Comparison of ENCODE assay signal across 26 cellular contexts in the genomic region with DNA sequence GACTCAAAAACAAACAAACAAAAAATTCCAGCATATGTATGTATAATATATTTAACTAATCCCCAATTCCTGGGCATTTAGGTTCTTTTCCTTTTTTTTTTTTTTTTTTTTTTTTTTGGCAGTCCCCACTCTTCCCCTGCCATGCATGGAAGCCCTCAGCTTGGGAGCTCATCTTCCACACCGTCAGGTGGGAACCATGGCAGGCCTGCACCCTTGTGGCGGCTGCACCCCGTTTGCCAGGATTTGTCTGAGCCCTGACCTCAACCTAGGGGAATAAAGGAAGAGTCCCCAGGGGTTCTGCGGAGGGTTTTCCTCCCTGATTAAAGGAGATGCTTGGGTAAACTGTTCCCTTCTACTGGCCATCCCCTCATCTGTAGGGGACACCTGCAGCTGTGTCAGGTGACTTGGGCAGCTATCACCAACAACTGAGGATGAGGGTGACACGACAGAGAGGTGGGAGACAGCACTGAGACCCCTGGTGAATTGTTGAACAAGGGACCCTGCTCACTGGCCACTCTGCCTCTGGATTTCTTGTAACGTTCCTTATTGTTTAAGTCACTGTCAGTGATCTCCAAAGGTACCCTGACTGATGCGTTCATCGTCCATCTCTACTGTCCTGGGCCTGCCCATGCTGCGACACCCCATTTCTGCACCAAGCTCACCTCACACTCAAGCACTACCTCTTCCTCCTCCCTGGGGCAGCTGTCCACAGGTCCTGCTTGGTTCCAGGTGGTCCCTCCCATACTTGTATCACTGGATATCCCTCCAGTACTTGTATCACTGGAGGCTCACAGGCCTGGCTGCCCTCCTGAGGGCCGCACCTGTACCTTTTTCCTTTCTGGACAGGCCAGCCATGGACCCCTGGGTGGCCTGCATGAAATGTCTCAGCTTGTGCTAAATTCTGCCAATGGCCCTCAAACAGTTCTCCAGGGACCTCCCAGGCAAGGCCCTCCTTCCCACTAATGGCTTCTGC. TPM values are rescaled to one million over a fixed set of nuclear protein-coding genes. Genes with fewer than 3 reads are reported as not detected.
DNase-seq lines count a peak whose midpoint lies in the region; ATAC-seq, FAIRE-seq and TF ChIP-seq lines count a peak whose summit lies in the region.
"Had no signal": no experiment of that assay in that cellular context is flagged by ENCODE, and none has a peak within 500 bp of the region (broad histone marks: within the 10 kb centered on the region; RNA-seq: fewer than 3 reads in every experiment).

No MANE protein-coding gene starts in this region.

- DNase-seq in activated CD4-positive, alpha-beta T cell treated with anti-CD3 and anti-CD28 coated beads, Interleukin-2, amount 10 ng/mL, durations not matched to agents 7 days and 5 days = no peak
- DNase-seq in activated CD4-positive, alpha-beta T cell treated with anti-CD3 and anti-CD28 coated beads for 48 hours = no peak
- DNase-seq in CD8-positive, alpha-beta T cell = no peak
- DNase-seq in bronchial epithelial cell (ENCODE audit: low read depth) (no peak), osteoblast (ENCODE audit: insufficient read length, low spot score, missing footprints) (peak; percentile 37), G401 (ENCODE audit: low spot score) (no peak), GM12891 (ENCODE audit: insufficient read length, low spot score) (no peak), thyroid gland (no peak)
- DNase-seq: Caco-2; CD4-positive, CD25-positive, alpha-beta regulatory T cell; DMS 273 treated with DMSO at 0.1 percent for 48 hours; DND-41; HFFc6; MG63; NCI-H1417 treated with DMSO at 0.1 percent for 48 hours; NCI-H187; NCI-H446; NCI-H526; SJCRH30 had no signal

- CTCF ChIA-PET in activated CD4-positive, alpha-beta T cell treated with anti-CD3 and anti-CD28 coated beads, Interleukin-2, amount 10 ng/mL, durations not matched to agents 7 days and 5 days (lab: Charles Lee) = interaction anchor here (1.0 to 4.5 kb wide), 4 partner anchors 14 to 101 kb away, joined by 4 to 13 read pairs (median 5); a partner anchor contains a TSS
- CTCF ChIA-PET in CD8-positive, alpha-beta T cell (lab: Charles Lee) = interaction anchor here (0.9 to 1.9 kb wide), 5 partner anchors 8 to 105 kb away, joined by 3 to 5 read pairs (median 4); no protein-coding TSS in a partner anchor

- no peak overlapping the region for H3K4me3 ChIP-seq in CD8-positive, alpha-beta T cell (ENCODE audit: low read depth, low read length)
- no peak overlapping the region for H3K4me3 ChIP-seq in bronchial epithelial cell (ENCODE audit: low read depth, low read length)
- H3K4me3 ChIP-seq in osteoblast (ENCODE audit: insufficient read depth, low read length) = no peak overlapping the region
- H3K4me3 ChIP-seq in thyroid gland (replicated peaks in 1 of 3) = no peak overlapping the region
- H3K4me3 ChIP-seq: K562, MG63, Peyer's patch, SJCRH30 had no signal

- peaks cover 10% of the 10 kb centered on the region for H3K36me3 Mint-ChIP-seq in activated CD4-positive, alpha-beta T cell treated with anti-CD3 and anti-CD28 coated beads, Interleukin-2, amount 10 ng/mL, durations not matched to agents 7 days and 5 days (ENCODE audit: low read depth)
- H3K36me3 Mint-ChIP-seq in CD8-positive, alpha-beta T cell = no peaks in the 10 kb centered on the region

- H3K4me2 ChIP-seq in osteoblast (ENCODE audit: insufficient read depth, low read length) = no peak overlapping the region

- POLR2A ChIA-PET in activated CD4-positive, alpha-beta T cell treated with anti-CD3 and anti-CD28 coated beads, Interleukin-2, amount 10 ng/mL, durations not matched to agents 7 days and 5 days (lab: Charles Lee) = interaction anchor here (0.6 kb wide), 1 partner anchor 348 kb away, joined by 4 read pairs; no protein-coding TSS in a partner anchor
- POLR2A ChIA-PET in CD8-positive, alpha-beta T cell (lab: Charles Lee) = interaction anchor here (1.0 kb wide), 1 partner anchor 10 kb away, joined by 3 read pairs; no protein-coding TSS in a partner anchor

- H3K4me1 Mint-ChIP-seq in activated CD4-positive, alpha-beta T cell treated with anti-CD3 and anti-CD28 coated beads, Interleukin-2, amount 10 ng/mL, durations not matched to agents 7 days and 5 days = peaks cover 5% of the 10 kb centered on the region
- H3K4me1 Mint-ChIP-seq in CD8-positive, alpha-beta T cell (ENCODE audit: low read depth) = peaks cover 10% of the 10 kb centered on the region

- peak; percentile 88 for FAIRE-seq in bronchial epithelial cell (lab: Jason Lieb, UNC)
- FAIRE-seq in GM12891 (lab: Jason Lieb, UNC) = no peak
- FAIRE-seq: A204.1, H54, HepG2, K562 had no signal

- WGBS in thyroid gland, 2 donors = 91 to 96% methylated on average over 9 to 10 of the region's 10 CpGs

- TF ChIP-seq POLR2A in GM12891 (IDR thresholded peaks at IDR 0.05; ENCODE audit: low read depth, low read length) (no peak), thyroid gland (IDR thresholded peaks at IDR 0.05) (no peak)

- H3K79me2 ChIP-seq in osteoblast (ENCODE audit: insufficient read depth, low read length) = no peaks in the 10 kb centered on the region

- peaks cover 10% of the 10 kb centered on the region for H3K4me1 ChIP-seq in CD8-positive, alpha-beta T cell (ENCODE audit: insufficient read depth, low read length)
- H3K4me1 ChIP-seq in osteoblast (ENCODE audit: insufficient read depth, low read length) = no peaks in the 10 kb centered on the region
- H3K4me1 ChIP-seq in thyroid gland = peaks cover 4 to 10% of the 10 kb centered on the region in 2 donors
- H3K4me1 ChIP-seq: Caco-2, Peyer's patch, SJCRH30 had no signal

- no peak overlapping the region for H3K27ac ChIP-seq in CD8-positive, alpha-beta T cell (ENCODE audit: low read depth, low read length)
- H3K27ac ChIP-seq in osteoblast (ENCODE audit: low read depth, low read length) (no peak overlapping the region), thyroid gland (no peak overlapping the region)
- H3K27ac ChIP-seq: HL-60, Peyer's patch, SJCRH30 had no signal

- no peak overlapping the region for H3K4me3 Mint-ChIP-seq in activated CD4-positive, alpha-beta T cell treated with anti-CD3 and anti-CD28 coated beads, Interleukin-2, amount 10 ng/mL, durations not matched to agents 7 days and 5 days
- no peak overlapping the region for H3K4me3 Mint-ChIP-seq in CD8-positive, alpha-beta T cell
- H3K4me3 Mint-ChIP-seq: B cell; CD4-positive, CD25-positive, alpha-beta regulatory T cell; HFFc6 had no signal

- H3K27ac Mint-ChIP-seq in activated CD4-positive, alpha-beta T cell treated with anti-CD3 and anti-CD28 coated beads, Interleukin-2, amount 10 ng/mL, durations not matched to agents 7 days and 5 days = peak overlapping the region; percentile 83
- peak overlapping the region; percentile 25 for H3K27ac Mint-ChIP-seq in CD8-positive, alpha-beta T cell
- H3K27ac Mint-ChIP-seq: B cell, HFFc6 had no signal

- no peak overlapping the region for H2AFZ ChIP-seq in osteoblast (ENCODE audit: low read length)

- no peak for TF ChIP-seq CTCF in CD8-positive, alpha-beta T cell (IDR thresholded peaks at IDR 0.05)
- TF ChIP-seq CTCF in bronchial epithelial cell (IDR thresholded peaks at IDR 0.05; ENCODE audit: insufficient read depth, low read length, severe bottlenecking) (no peak), osteoblast (IDR thresholded peaks at IDR 0.05; ENCODE audit: extremely low read depth, low read depth, low read length) (no peak), thyroid gland (IDR thresholded peaks at IDR 0.05) (no peak)

- H3K9me3 Mint-ChIP-seq in activated CD4-positive, alpha-beta T cell treated with anti-CD3 and anti-CD28 coated beads, Interleukin-2, amount 10 ng/mL, durations not matched to agents 7 days and 5 days = no peaks in the 10 kb centered on the region
- H3K9me3 Mint-ChIP-seq in CD8-positive, alpha-beta T cell = no peaks in the 10 kb centered on the region
- H3K9me3 Mint-ChIP-seq: CD4-positive, CD25-positive, alpha-beta regulatory T cell; HFFc6 had no signal

- intact Hi-C loops in CD8-positive, alpha-beta T cell (cut with DNase I, micrococcal nuclease) = loop anchor here in 1 of 2 experiments (5.0 kb wide), 1 partner anchor 104 kb away; no protein-coding TSS in a partner anchor
- intact Hi-C loops in thyroid gland (cut with DNase I) = no loop called here

- H3K9me3 ChIP-seq in CD8-positive, alpha-beta T cell (ENCODE audit: low read length) = no peaks in the 10 kb centered on the region
- H3K9me3 ChIP-seq in osteoblast (ENCODE audit: low read depth, low read length) (no peaks in the 10 kb centered on the region), thyroid gland (no peaks in the 10 kb centered on the region)
- H3K9me3 ChIP-seq: Caco-2, MG63, Peyer's patch, SJCRH30 had no signal

- no peaks in the 10 kb centered on the region for H3K27me3 ChIP-seq in CD8-positive, alpha-beta T cell (ENCODE audit: insufficient read depth, low read length)
- no peaks in the 10 kb centered on the region for H3K27me3 ChIP-seq in bronchial epithelial cell (ENCODE audit: control insufficient read depth, insufficient read depth, low read length)
- no peaks in the 10 kb centered on the region for H3K27me3 ChIP-seq in osteoblast (ENCODE audit: insufficient read depth, low read length)
- H3K27me3 ChIP-seq in thyroid gland = no peaks in the 10 kb centered on the region
- H3K27me3 ChIP-seq: MG63, Peyer's patch, SJCRH30 had no signal

- ATAC-seq in CD8-positive, alpha-beta T cell = no peak
- ATAC-seq: K562 had no signal

- H4K20me1 ChIP-seq in osteoblast (ENCODE audit: insufficient read depth, low read length) = no peaks in the 10 kb centered on the region

- in situ Hi-C loops in G401 (cut with HindIII; ENCODE audit: low sequenced_read_pairs) = no loop called here

- no peaks in the 10 kb centered on the region for H3K27me3 Mint-ChIP-seq in activated CD4-positive, alpha-beta T cell treated with anti-CD3 and anti-CD28 coated beads, Interleukin-2, amount 10 ng/mL, durations not matched to agents 7 days and 5 days
- H3K27me3 Mint-ChIP-seq in CD8-positive, alpha-beta T cell (ENCODE audit: low read depth) = no peaks in the 10 kb centered on the region
- H3K27me3 Mint-ChIP-seq: B cell; CD4-positive, CD25-positive, alpha-beta regulatory T cell had no signal

- no peaks in the 10 kb centered on the region for H3K36me3 ChIP-seq in CD8-positive, alpha-beta T cell (ENCODE audit: insufficient read depth, low read length)
- no peaks in the 10 kb centered on the region for H3K36me3 ChIP-seq in bronchial epithelial cell (ENCODE audit: control insufficient read depth, insufficient read depth, low read length)
- H3K36me3 ChIP-seq in osteoblast (ENCODE audit: insufficient read depth, low read length) = no peaks in the 10 kb centered on the region
- no peaks in the 10 kb centered on the region for H3K36me3 ChIP-seq in thyroid gland
- H3K36me3 ChIP-seq: MG63, Peyer's patch, SJCRH30 had no signal

RNA-seq across cellular contexts. Expression of a gene that starts 14.5 kb away (rescaled TPM):
- 10 to 100 TPM; 20.8 to 21.3 TPM for total RNA-seq in activated CD4-positive, alpha-beta T cell treated with anti-CD3 and anti-CD28 coated beads, Interleukin-2, amount 10 ng/mL, durations not matched to agents 7 days and 5 days
- total RNA-seq in CD8-positive, alpha-beta T cell = 10 to 100 TPM; 21.3 to 23.5 TPM
- total RNA-seq in bronchial epithelial cell (20.8 and 21.5 TPM in 2 replicates), osteoblast (42.1 and 46.7 TPM in 2 replicates), thyroid gland (10 to 100 TPM; 35.9 to 47.9 (median 44.6) TPM)
- 24.2 and 26.1 TPM in 2 replicates for total RNA-seq in G401 (2014; rRNA removed; shearing (Covaris generic))
- 6.5 TPM for polyA plus RNA-seq in GM12891 (2012; ENCODE audit: low read depth, missing spikeins)

RNA-seq across cellular contexts. Expression of a gene that starts 44.0 kb away (rescaled TPM):
- 10 to 100 TPM; 44.3 to 46.8 TPM for total RNA-seq in activated CD4-positive, alpha-beta T cell treated with anti-CD3 and anti-CD28 coated beads, Interleukin-2, amount 10 ng/mL, durations not matched to agents 7 days and 5 days
- total RNA-seq in CD8-positive, alpha-beta T cell = 1 to 10 TPM; 3.1 to 3.2 TPM
- total RNA-seq in bronchial epithelial cell = 52.7 and 70.0 TPM in 2 replicates
- 48.5 and 48.6 TPM in 2 replicates for total RNA-seq in osteoblast
- total RNA-seq in G401 (2014; rRNA removed; shearing (Covaris generic)) = 61.3 and 71.8 TPM in 2 replicates
- polyA plus RNA-seq in GM12891 (2012; ENCODE audit: low read depth, missing spikeins) = 48.0 TPM
- total RNA-seq in thyroid gland = 10 to 100 TPM; 39.7 to 64.2 (median 45.4) TPM

Comparison
In these comparisons a context has a peak if more than half of its experiments do, and no peak if none do; other contexts are left out.
1. RNA of a gene that starts 44.0 kb away (total RNA-seq): 61.3 to 71.8 TPM in G401, 52.7 to 70.0 TPM in bronchial epithelial cell, 48.5 to 48.6 TPM in osteoblast, 39.7 to 64.2 TPM in thyroid gland and 44.3 to 46.8 TPM in activated CD4-positive, alpha-beta T cell treated with anti-CD3 and anti-CD28 coated beads, Interleukin-2, amount 10 ng/mL, durations not matched to agents 7 days and 5 days; 3.1 to 3.2 TPM in CD8-positive, alpha-beta T cell; every median in the first group is over 4 times any median in the second.